ENCODE assay signal across 8 cellular contexts in genomic region chr17:78923660-78924453, GRCh38. TPM values are rescaled to one million over a fixed set of nuclear protein-coding genes. Genes with fewer than 3 reads are reported as not detected.
A peak's percentile ranks its signal among the peaks of the same experiment; 100 is the strongest.
DNase-seq lines count a peak whose midpoint lies in the region; ATAC-seq and TF ChIP-seq lines count a peak whose summit lies in the region.

No MANE protein-coding gene starts in this region.

- DNase-seq in AG20443 (ENCODE audit: low spot score) (peak; percentile 56), HL-60 (ENCODE audit: low read depth in 1 of 2, low spot score in 1 of 2) (peak in 1 of 2 experiments; percentile 88), T follicular helper cell (ENCODE audit: low read depth) (peak; percentile 39), astrocyte of the hippocampus (ENCODE audit: low read depth, low spot score) (peak; percentile 52), iPS-NIHi7 (ENCODE audit: extremely low spot score) (peak; percentile 83), smooth muscle cell (lab: John Stamatoyannopoulos, UW; ENCODE audit: unreplicated experiment) (no peak), NCI-H2081 (lab: John Stamatoyannopoulos, UW) (no peak)

- H3K79me2 ChIP-seq in smooth muscle cell (ENCODE audit: low read depth), result peaks cover 55% of the 10 kb centered on the region

- H3K4me1 ChIP-seq in smooth muscle cell (ENCODE audit: low read depth), result peaks cover 11% of the 10 kb centered on the region

- peaks cover 57% of the 10 kb centered on the region for H4K20me1 ChIP-seq in smooth muscle cell (ENCODE audit: low read depth)

- no peak for ATAC-seq in HG02588 (IDR thresholded peaks at IDR 0.05; ENCODE audit: unreplicated experiment)

- H2AFZ ChIP-seq in smooth muscle cell (ENCODE audit: low read depth), result no peak overlapping the region

- no peaks in the 10 kb centered on the region for H3K9me3 ChIP-seq in smooth muscle cell (replicated peaks; ENCODE audit: low read depth)

- H3K27ac ChIP-seq in HL-60 (replicated peaks) (peak overlapping the region; percentile 56), smooth muscle cell (ENCODE audit: low read depth) (no peak overlapping the region)

- H3F3A ChIP-seq in smooth muscle cell (ENCODE audit: low read depth), result peaks cover 9% of the 10 kb centered on the region

- peak overlapping the region; percentile 48 for H3K4me3 ChIP-seq in HL-60 (replicated peaks; ENCODE audit: insufficient read depth, low read length)
- H3K4me3 ChIP-seq in smooth muscle cell, result peak overlapping the region; percentile 84

- no peaks in the 10 kb centered on the region for H3K27me3 ChIP-seq in HL-60 (ENCODE audit: insufficient read depth, poor library complexity, severe bottlenecking)
- no peaks in the 10 kb centered on the region for H3K27me3 ChIP-seq in smooth muscle cell (ENCODE audit: low read depth)

- WGBS in smooth muscle cell (ENCODE audit: low lambda C conversion rate), result 15% methylated on average over 28 of the region's 28 CpGs

- H3K4me2 ChIP-seq in smooth muscle cell, result peak overlapping the region; percentile 99

- H3K9ac ChIP-seq in smooth muscle cell (ENCODE audit: low read depth), result peak overlapping the region; percentile 50

- H3K36me3 ChIP-seq in smooth muscle cell (ENCODE audit: low read depth), result no peaks in the 10 kb centered on the region

- TF ChIP-seq CTCF in HL-60 (IDR thresholded peaks at IDR 0.05; ENCODE audit: insufficient read depth, low read length) (no peak), smooth muscle cell (IDR thresholded peaks at IDR 0.05; ENCODE audit: borderline replicate concordance, insufficient read depth, poor library complexity, severe bottlenecking) (no peak)

RNA-seq across cellular contexts. Expression of gene TIMP2, which starts 1.3 kb away (rescaled TPM):
- 111 TPM in 2 replicates for total RNA-seq in smooth muscle cell
- polyA plus RNA-seq in smooth muscle cell, result 37.8 and 40.9 TPM in 2 replicates

RNA-seq across cellular contexts. Expression of gene CEP295NL, which starts 20.9 kb away (rescaled TPM):
- 0.85 and 1.2 TPM in 2 replicates for total RNA-seq in smooth muscle cell
- polyA plus RNA-seq in smooth muscle cell, result 1.8 TPM in 1 of 2 replicates, not detected in the other

RNA-seq across cellular contexts. Expression of gene LGALS3BP, which starts 55.9 kb away (rescaled TPM):
- 55.7 and 66.5 TPM in 2 replicates for total RNA-seq in smooth muscle cell
- 110 and 151 TPM in 2 replicates for polyA plus RNA-seq in smooth muscle cell

Comparison
In these comparisons a context has a peak if more than half of its experiments do, and no peak if none do; other contexts are left out.
1. DNase-seq: peak in AG20443 (single experiment), T follicular helper cell (single experiment), astrocyte of the hippocampus (single experiment) and iPS-NIHi7 (single experiment); none in smooth muscle cell (single experiment) and NCI-H2081 (0 of 2).